Comparison of ENCODE assay signal across 1 cellular context in genomic region chr21:34510148-34511142, GRCh38.
TF ChIP-seq lines count a peak whose summit lies in the region.

No MANE protein-coding gene starts in this region.

TF ChIP-seq in HepG2, 621 proteins besides CTCF, POLR2A, EP300 and RAD21 (continued from another document and continues in another):
- TF ChIP-seq, protein P1, sequence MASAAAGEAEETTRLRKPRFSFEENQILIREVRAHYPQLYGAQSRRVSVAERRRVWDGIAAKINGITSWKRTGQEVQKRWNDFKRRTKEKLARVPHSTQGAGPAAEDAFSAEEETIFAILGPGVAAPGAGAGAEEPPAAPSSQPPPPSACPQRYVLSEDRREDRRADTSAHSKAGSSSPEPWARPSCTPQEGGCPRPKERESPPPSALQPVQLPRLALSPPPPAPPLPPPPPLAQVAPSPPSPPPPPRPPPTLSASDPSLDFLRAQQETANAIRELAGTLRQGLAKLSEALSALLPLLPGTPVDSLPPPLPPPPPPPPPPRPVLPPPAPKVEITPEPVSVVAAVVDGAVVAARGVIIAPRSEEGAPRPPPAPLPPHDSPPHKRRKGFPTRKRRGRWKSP (CRISPR knock-in tag; IDR thresholded peaks at IDR 0.05): no peak
- TF ChIP-seq, protein P2, sequence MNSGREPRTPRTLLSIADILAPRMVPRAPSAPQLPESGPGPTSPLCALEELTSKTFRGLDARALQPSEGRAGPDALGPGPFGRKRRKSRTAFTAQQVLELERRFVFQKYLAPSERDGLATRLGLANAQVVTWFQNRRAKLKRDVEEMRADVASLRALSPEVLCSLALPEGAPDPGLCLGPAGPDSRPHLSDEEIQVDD (CRISPR knock-in tag; IDR thresholded peaks at IDR 0.05; ENCODE audit: borderline replicate concordance): no peak
- TF ChIP-seq FOXA3 (CRISPR knock-in tag; IDR thresholded peaks at IDR 0.05): 0 out of 2 replicates have a peak, but pooled peaks have one; percentile 20
- TF ChIP-seq ZHX1 (CRISPR knock-in tag; IDR thresholded peaks at IDR 0.05; ENCODE audit: low read depth): no peak
- TF ChIP-seq, protein P3, sequence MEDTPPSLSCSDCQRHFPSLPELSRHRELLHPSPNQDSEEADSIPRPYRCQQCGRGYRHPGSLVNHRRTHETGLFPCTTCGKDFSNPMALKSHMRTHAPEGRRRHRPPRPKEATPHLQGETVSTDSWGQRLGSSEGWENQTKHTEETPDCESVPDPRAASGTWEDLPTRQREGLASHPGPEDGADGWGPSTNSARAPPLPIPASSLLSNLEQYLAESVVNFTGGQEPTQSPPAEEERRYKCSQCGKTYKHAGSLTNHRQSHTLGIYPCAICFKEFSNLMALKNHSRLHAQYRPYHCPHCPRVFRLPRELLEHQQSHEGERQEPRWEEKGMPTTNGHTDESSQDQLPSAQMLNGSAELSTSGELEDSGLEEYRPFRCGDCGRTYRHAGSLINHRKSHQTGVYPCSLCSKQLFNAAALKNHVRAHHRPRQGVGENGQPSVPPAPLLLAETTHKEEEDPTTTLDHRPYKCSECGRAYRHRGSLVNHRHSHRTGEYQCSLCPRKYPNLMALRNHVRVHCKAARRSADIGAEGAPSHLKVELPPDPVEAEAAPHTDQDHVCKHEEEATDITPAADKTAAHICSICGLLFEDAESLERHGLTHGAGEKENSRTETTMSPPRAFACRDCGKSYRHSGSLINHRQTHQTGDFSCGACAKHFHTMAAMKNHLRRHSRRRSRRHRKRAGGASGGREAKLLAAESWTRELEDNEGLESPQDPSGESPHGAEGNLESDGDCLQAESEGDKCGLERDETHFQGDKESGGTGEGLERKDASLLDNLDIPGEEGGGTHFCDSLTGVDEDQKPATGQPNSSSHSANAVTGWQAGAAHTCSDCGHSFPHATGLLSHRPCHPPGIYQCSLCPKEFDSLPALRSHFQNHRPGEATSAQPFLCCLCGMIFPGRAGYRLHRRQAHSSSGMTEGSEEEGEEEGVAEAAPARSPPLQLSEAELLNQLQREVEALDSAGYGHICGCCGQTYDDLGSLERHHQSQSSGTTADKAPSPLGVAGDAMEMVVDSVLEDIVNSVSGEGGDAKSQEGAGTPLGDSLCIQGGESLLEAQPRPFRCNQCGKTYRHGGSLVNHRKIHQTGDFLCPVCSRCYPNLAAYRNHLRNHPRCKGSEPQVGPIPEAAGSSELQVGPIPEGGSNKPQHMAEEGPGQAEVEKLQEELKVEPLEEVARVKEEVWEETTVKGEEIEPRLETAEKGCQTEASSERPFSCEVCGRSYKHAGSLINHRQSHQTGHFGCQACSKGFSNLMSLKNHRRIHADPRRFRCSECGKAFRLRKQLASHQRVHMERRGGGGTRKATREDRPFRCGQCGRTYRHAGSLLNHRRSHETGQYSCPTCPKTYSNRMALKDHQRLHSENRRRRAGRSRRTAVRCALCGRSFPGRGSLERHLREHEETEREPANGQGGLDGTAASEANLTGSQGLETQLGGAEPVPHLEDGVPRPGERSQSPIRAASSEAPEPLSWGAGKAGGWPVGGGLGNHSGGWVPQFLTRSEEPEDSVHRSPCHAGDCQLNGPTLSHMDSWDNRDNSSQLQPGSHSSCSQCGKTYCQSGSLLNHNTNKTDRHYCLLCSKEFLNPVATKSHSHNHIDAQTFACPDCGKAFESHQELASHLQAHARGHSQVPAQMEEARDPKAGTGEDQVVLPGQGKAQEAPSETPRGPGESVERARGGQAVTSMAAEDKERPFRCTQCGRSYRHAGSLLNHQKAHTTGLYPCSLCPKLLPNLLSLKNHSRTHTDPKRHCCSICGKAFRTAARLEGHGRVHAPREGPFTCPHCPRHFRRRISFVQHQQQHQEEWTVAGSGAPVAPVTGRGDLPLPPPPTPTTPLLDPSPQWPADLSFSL (CRISPR knock-in tag; IDR thresholded peaks at IDR 0.05): no peak
- TF ChIP-seq RXRB (CRISPR knock-in tag; IDR thresholded peaks at IDR 0.05; ENCODE audit: borderline replicate concordance): peak; percentile 52; the same call in 1 of the 2 replicates
- peak; percentile 66; the same call in 1 of the 2 replicates for TF ChIP-seq ZFX (CRISPR knock-in tag; IDR thresholded peaks at IDR 0.05; ENCODE audit: low read depth)
- 0 out of 2 replicates have a peak, but pooled peaks have one; percentile 30 for TF ChIP-seq FOSL2 (CRISPR knock-in tag; IDR thresholded peaks at IDR 0.05)
- TF ChIP-seq YEATS2 (CRISPR knock-in tag; IDR thresholded peaks at IDR 0.05; ENCODE audit: borderline replicate concordance): no peak
- TF ChIP-seq ZNF570 (CRISPR knock-in tag; IDR thresholded peaks at IDR 0.05; ENCODE audit: borderline replicate concordance): no peak
- TF ChIP-seq NONO (IDR thresholded peaks at IDR 0.05): no peak
- TF ChIP-seq NONO (CRISPR knock-in tag; conservative IDR thresholded peaks at IDR 0.05): peak; percentile 53; the same call in 1 of the 2 replicates
- peak; percentile 39; the same call in 1 of the 2 replicates for TF ChIP-seq SAP130 (CRISPR knock-in tag; IDR thresholded peaks at IDR 0.05; ENCODE audit: low read depth)
- TF ChIP-seq ZNF577 (CRISPR knock-in tag; IDR thresholded peaks at IDR 0.05; ENCODE audit: borderline replicate concordance, low read depth): no peak
- peak; percentile 18; the same call in 1 of the 2 replicates for TF ChIP-seq ELF1 (CRISPR knock-in tag; IDR thresholded peaks at IDR 0.05)
- TF ChIP-seq GPN1 (CRISPR knock-in tag; IDR thresholded peaks at IDR 0.05; ENCODE audit: borderline replicate concordance): no peak
- TF ChIP-seq THAP9 (CRISPR knock-in tag; IDR thresholded peaks at IDR 0.05; ENCODE audit: borderline replicate concordance): 0 out of 2 replicates have a peak, but pooled peaks have one; percentile 25
- TF ChIP-seq, protein P4, sequence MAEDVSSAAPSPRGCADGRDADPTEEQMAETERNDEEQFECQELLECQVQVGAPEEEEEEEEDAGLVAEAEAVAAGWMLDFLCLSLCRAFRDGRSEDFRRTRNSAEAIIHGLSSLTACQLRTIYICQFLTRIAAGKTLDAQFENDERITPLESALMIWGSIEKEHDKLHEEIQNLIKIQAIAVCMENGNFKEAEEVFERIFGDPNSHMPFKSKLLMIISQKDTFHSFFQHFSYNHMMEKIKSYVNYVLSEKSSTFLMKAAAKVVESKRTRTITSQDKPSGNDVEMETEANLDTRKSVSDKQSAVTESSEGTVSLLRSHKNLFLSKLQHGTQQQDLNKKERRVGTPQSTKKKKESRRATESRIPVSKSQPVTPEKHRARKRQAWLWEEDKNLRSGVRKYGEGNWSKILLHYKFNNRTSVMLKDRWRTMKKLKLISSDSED (CRISPR knock-in tag; IDR thresholded peaks at IDR 0.05): no peak
- TF ChIP-seq, protein P5, sequence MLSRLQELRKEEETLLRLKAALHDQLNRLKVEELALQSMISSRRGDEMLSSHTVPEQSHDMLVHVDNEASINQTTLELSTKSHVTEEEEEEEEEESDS (CRISPR knock-in tag; IDR thresholded peaks at IDR 0.05; ENCODE audit: borderline replicate concordance): no peak
- TF ChIP-seq ZNF713 (CRISPR knock-in tag; IDR thresholded peaks at IDR 0.05): no peak
- no peak for TF ChIP-seq HDAC1 (CRISPR knock-in tag; IDR thresholded peaks at IDR 0.05)
- TF ChIP-seq ZNF567 (CRISPR knock-in tag; IDR thresholded peaks at IDR 0.05; ENCODE audit: borderline replicate concordance): no peak
- no peak for TF ChIP-seq TEAD2 (CRISPR knock-in tag; IDR thresholded peaks at IDR 0.05)
- TF ChIP-seq ZNF205 (CRISPR knock-in tag; IDR thresholded peaks at IDR 0.05): 0 out of 2 replicates have a peak, but pooled peaks have one; percentile 30
- peak; percentile 26 for TF ChIP-seq YY1 (IDR thresholded peaks at IDR 0.05; ENCODE audit: insufficient read depth, insufficient replicate concordance, low read depth, low read length)
- TF ChIP-seq, protein P6, sequence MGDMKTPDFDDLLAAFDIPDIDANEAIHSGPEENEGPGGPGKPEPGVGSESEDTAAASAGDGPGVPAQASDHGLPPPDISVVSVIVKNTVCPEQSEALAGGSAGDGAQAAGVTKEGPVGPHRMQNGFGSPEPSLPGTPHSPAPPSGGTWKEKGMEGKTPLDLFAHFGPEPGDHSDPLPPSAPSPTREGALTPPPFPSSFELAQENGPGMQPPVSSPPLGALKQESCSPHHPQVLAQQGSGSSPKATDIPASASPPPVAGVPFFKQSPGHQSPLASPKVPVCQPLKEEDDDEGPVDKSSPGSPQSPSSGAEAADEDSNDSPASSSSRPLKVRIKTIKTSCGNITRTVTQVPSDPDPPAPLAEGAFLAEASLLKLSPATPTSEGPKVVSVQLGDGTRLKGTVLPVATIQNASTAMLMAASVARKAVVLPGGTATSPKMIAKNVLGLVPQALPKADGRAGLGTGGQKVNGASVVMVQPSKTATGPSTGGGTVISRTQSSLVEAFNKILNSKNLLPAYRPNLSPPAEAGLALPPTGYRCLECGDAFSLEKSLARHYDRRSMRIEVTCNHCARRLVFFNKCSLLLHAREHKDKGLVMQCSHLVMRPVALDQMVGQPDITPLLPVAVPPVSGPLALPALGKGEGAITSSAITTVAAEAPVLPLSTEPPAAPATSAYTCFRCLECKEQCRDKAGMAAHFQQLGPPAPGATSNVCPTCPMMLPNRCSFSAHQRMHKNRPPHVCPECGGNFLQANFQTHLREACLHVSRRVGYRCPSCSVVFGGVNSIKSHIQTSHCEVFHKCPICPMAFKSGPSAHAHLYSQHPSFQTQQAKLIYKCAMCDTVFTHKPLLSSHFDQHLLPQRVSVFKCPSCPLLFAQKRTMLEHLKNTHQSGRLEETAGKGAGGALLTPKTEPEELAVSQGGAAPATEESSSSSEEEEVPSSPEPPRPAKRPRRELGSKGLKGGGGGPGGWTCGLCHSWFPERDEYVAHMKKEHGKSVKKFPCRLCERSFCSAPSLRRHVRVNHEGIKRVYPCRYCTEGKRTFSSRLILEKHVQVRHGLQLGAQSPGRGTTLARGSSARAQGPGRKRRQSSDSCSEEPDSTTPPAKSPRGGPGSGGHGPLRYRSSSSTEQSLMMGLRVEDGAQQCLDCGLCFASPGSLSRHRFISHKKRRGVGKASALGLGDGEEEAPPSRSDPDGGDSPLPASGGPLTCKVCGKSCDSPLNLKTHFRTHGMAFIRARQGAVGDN (CRISPR knock-in tag; IDR thresholded peaks at IDR 0.05): peak; percentile 71
- no peak for TF ChIP-seq ARID4A (CRISPR knock-in tag; IDR thresholded peaks at IDR 0.05; ENCODE audit: borderline replicate concordance)
- TF ChIP-seq NCOR1 (IDR thresholded peaks at IDR 0.05; ENCODE audit: borderline replicate concordance, low read length): no peak
- TF ChIP-seq ZNF136 (CRISPR knock-in tag; IDR thresholded peaks at IDR 0.05; ENCODE audit: low read depth): no peak
- no peak for TF ChIP-seq FOXM1 (CRISPR knock-in tag; IDR thresholded peaks at IDR 0.05)
- TF ChIP-seq ZMAT3 (CRISPR knock-in tag; conservative IDR thresholded peaks at IDR 0.05): no peak
- no peak for TF ChIP-seq MXD4 (CRISPR knock-in tag; IDR thresholded peaks at IDR 0.05)
- TF ChIP-seq ZBTB1 (CRISPR knock-in tag; IDR thresholded peaks at IDR 0.05; ENCODE audit: borderline replicate concordance): no peak
